Comparison of ENCODE assay signal across 15 cellular contexts in the genomic region with DNA sequence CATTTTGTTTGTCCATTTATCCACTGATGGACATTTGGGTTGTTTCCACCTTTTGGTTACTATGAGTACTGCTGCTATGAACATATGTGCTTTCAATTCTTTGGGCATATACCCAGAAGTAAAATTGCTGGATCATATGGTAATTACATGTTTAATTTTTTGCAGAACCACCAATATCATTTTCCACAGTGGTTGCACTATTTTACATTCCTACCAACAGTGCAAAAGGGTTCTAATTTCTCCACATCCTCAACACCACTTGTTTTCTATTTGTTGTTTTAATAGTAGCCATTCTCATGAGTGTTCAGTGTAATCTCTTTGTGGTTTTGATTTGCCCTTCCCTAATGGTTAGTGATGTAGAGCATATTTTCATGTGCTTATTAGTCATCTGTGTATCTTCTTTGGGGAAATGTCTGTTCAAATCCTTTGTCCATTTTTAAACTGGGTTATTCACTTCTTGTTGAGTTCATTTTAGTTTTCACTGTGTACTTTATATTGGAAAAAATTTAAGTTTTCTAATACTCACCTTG.
A peak's percentile ranks its signal among the peaks of the same experiment; 100 is the strongest.
DNase-seq lines count a peak whose midpoint lies in the region; TF ChIP-seq lines count a peak whose summit lies in the region.
"Had no signal": no experiment of that assay in that cellular context is flagged by ENCODE, and none has a peak within 500 bp of the region (broad histone marks: within the 10 kb centered on the region; RNA-seq: fewer than 3 reads in every experiment).

No MANE protein-coding gene starts in this region.

- TF ChIP-seq CTCF in foreskin fibroblast (IDR thresholded peaks at IDR 0.05; ENCODE audit: low read depth, low read length) (peak; percentile 16), hepatocyte (IDR thresholded peaks at IDR 0.05; ENCODE audit: poor library complexity) (no peak)

- peak; percentile 61 for DNase-seq in H4 (ENCODE audit: low spot score)
- peak; percentile 35 for DNase-seq in adipocyte (ENCODE audit: low read depth)
- DNase-seq in foreskin fibroblast, result peak; percentile 41 to 66
- no peak for DNase-seq in central memory CD4-positive, alpha-beta T cell
- DNase-seq in hepatocyte (ENCODE audit: low spot score), result no peak
- DNase-seq in T-helper 2 cell, result no peak
- DNase-seq in effector CD8-positive, alpha-beta T cell (lab: John Stamatoyannopoulos, UW), result no peak
- DNase-seq: activated T-cell treated with anti-CD3 and anti-CD28 coated beads, Interleukin-2, amount 50 U/mL, for 4 hours; erythroblast; Karpas-422; NCI-H2081; stimulated activated CD4-positive, alpha-beta T cell treated with anti-CD3 and anti-CD28 coated beads, Interleukin-2, amount 100 ng/mL, for 48 hours; SW 1271 had no signal

- H2AFZ ChIP-seq in ACC112 (ENCODE audit: low read length, unreplicated experiment) (no peak overlapping the region), hepatocyte (no peak overlapping the region)

- H3K27ac ChIP-seq in ACC112 (ENCODE audit: low read depth, low read length) (peak overlapping the region; percentile 32; the same call in 1 of the 2 replicates), hepatocyte (no peak overlapping the region)
- H3K27ac ChIP-seq: BLaER1 had no signal

- H3K79me2 ChIP-seq in ACC112 (ENCODE audit: control insufficient read depth, insufficient read depth, low read length, unreplicated experiment) (no peaks in the 10 kb centered on the region), hepatocyte (no peaks in the 10 kb centered on the region)

- no peaks in the 10 kb centered on the region for H3K9me2 ChIP-seq in hepatocyte (replicated peaks; ENCODE audit: insufficient read depth)

- H4K20me1 ChIP-seq in hepatocyte (ENCODE audit: insufficient read depth, poor library complexity, severe bottlenecking), result no peaks in the 10 kb centered on the region
- H4K20me1 ChIP-seq: BLaER1 had no signal

- peaks cover 9% of the 10 kb centered on the region for H3K9me3 ChIP-seq in adipocyte (ENCODE audit: control insufficient read depth, low read length)
- no peaks in the 10 kb centered on the region for H3K9me3 ChIP-seq in hepatocyte (ENCODE audit: low read depth)

- peaks cover 4% of the 10 kb centered on the region; the same call in 1 of the 2 replicates for H3K36me3 ChIP-seq in ACC112 (ENCODE audit: insufficient read depth, low read length)
- no peaks in the 10 kb centered on the region for H3K36me3 ChIP-seq in adipocyte (ENCODE audit: control insufficient read depth, insufficient read depth, low read length, severe bottlenecking)
- H3K36me3 ChIP-seq in hepatocyte (replicated peaks; ENCODE audit: insufficient read depth, low read depth), result no peaks in the 10 kb centered on the region
- H3K36me3 ChIP-seq: BLaER1 had no signal

- H3K27me3 ChIP-seq in ACC112 (ENCODE audit: insufficient read depth, low read length) (no peaks in the 10 kb centered on the region), adipocyte (replicated peaks; ENCODE audit: control insufficient read depth, insufficient read depth, low read length) (no peaks in the 10 kb centered on the region), hepatocyte (no peaks in the 10 kb centered on the region)
- H3K27me3 ChIP-seq: BLaER1 had no signal

- H3K4me3 ChIP-seq in ACC112 (ENCODE audit: low read depth, low read length) (no peak overlapping the region), adipocyte (ENCODE audit: low read length) (no peak overlapping the region), foreskin fibroblast (ENCODE audit: low read depth in 1 of 2, low read length in 2 of 2) (no peak overlapping the region), hepatocyte (no peak overlapping the region)
- H3K4me3 ChIP-seq: BLaER1 had no signal

- no peak overlapping the region for H3K9ac ChIP-seq in adipocyte (ENCODE audit: low read length)
- H3K9ac ChIP-seq: BLaER1 had no signal

- peaks cover 4% of the 10 kb centered on the region for H3K4me1 ChIP-seq in ACC112 (ENCODE audit: control insufficient read depth, insufficient read depth, low read length, unreplicated experiment)
- peaks cover 9% of the 10 kb centered on the region for H3K4me1 ChIP-seq in adipocyte (ENCODE audit: control insufficient read depth, insufficient read depth, low read length)
- no peaks in the 10 kb centered on the region for H3K4me1 ChIP-seq in hepatocyte (ENCODE audit: insufficient read depth)
- H3K4me1 ChIP-seq: BLaER1 had no signal

- no peak overlapping the region for H3K4me2 ChIP-seq in hepatocyte
- H3K4me2 ChIP-seq: BLaER1 had no signal

Comparison
In these comparisons a context has a peak if more than half of its experiments do, and no peak if none do; other contexts are left out.
1. DNase-seq: peak in H4 (single experiment), adipocyte (single experiment) and foreskin fibroblast (2 of 2); none in central memory CD4-positive, alpha-beta T cell (single experiment), hepatocyte (single experiment), T-helper 2 cell (0 of 5) and effector CD8-positive, alpha-beta T cell (single experiment).